ENCODE assay signal across 8 cellular contexts in the genomic region with DNA sequence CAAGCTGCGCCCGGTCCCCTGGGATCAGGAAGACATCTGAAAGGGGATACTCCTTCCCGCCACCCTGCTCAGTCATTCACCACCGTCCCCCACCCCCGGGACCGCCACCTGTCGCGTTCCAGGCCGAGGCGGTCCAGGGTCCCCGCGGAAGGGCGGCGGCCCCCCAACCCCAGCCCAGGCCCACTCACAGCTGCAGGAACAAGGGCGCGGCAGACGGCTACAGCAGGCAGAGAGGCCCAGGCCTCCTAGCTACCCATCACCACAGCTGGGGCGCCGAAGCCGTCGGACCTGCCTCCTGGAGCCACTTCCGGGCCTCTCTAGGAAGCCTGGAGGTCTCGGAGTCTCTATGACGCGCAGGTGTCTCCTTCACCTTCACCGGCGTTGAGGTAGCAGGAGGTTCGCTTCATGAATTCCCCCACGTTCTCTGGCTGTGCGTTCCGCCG. TPM values are rescaled to one million over a fixed set of nuclear protein-coding genes. Genes with fewer than 3 reads are reported as not detected.
DNase-seq lines count a peak whose midpoint lies in the region; ATAC-seq, FAIRE-seq and TF ChIP-seq lines count a peak whose summit lies in the region.

A gene with protein sequence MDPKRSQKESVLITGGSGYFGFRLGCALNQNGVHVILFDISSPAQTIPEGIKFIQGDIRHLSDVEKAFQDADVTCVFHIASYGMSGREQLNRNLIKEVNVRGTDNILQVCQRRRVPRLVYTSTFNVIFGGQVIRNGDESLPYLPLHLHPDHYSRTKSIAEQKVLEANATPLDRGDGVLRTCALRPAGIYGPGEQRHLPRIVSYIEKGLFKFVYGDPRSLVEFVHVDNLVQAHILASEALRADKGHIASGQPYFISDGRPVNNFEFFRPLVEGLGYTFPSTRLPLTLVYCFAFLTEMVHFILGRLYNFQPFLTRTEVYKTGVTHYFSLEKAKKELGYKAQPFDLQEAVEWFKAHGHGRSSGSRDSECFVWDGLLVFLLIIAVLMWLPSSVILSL (minus strand): TSS at position 272 of the 443 bp plus-strand sequence. CDS start 10,612 bp downstream, outside the sequence.

- no peak for TF ChIP-seq EP300 in K562 (IDR thresholded peaks at IDR 0.05; ENCODE audit: low read length)

- H3K27ac ChIP-seq in K562 (ENCODE audit: extremely low read depth, low read depth, low read length): no peak within 1 kb of the TSS
- H3K27ac ChIP-seq in thyroid gland: peak within 1 kb of the TSS in 1 of 3 donors; percentile 15

- H3K36me3 Mint-ChIP-seq in naive B cell: peaks cover 7 to 10% of the 10 kb centered on the region in 2 donors

- 0 out of 2 replicates have a peak, but pooled peaks cover 2% of the 10 kb centered on the region for H3K9me3 ChIP-seq in K562 (replicated peaks; ENCODE audit: control insufficient read depth, insufficient read depth, low read depth, low read length)
- no peaks in the 10 kb centered on the region for H3K9me3 ChIP-seq in thyroid gland

- H3K27ac Mint-ChIP-seq in naive B cell: peak within 1 kb of the TSS in 4 of 6 donors; percentile 67 to 85 (median 76)

- TF ChIP-seq POLR2A in K562 (conservative IDR thresholded peaks at IDR 0.05) (no peak), thyroid gland (IDR thresholded peaks at IDR 0.05) (no peak)

- H3K27me3 ChIP-seq in K562 (ENCODE audit: control insufficient read depth in 2 of 2, insufficient read depth in 2 of 2, low read length in 2 of 2) (0 out of 5 replicates have a peak, but pooled peaks cover 0 to 4% of the 10 kb centered on the region in 2 experiments), thyroid gland (no peaks in the 10 kb centered on the region)

- no peak for TF ChIP-seq RAD21 in K562 (CRISPR knock-in tag; conservative IDR thresholded peaks at IDR 0.05 in 1 of 2, IDR thresholded peaks at IDR 0.05 in 1 of 2)

- peak within 1 kb of the TSS; percentile 78 to 91 (median 88) for H3K4me3 Mint-ChIP-seq in naive B cell

- in situ Hi-C loops in K562 (cut with MboI): no loop called here

- no peaks in the 10 kb centered on the region for H3K79me2 ChIP-seq in K562 (ENCODE audit: control insufficient read depth, insufficient read depth, low read length)

- 1% methylated on average over 23 of the region's 32 CpGs for WGBS in K562 (ENCODE audit: insufficient coverage, low coverage, missing lambda C conversion rate)
- WGBS in thyroid gland, 2 donors: 8 to 9% methylated on average over 9 to 19 of the region's 32 CpGs

- H3K36me3 ChIP-seq in K562 (ENCODE audit: control insufficient read depth, insufficient read depth, low read length): no peaks in the 10 kb centered on the region
- no peaks in the 10 kb centered on the region for H3K36me3 ChIP-seq in thyroid gland

- intact Hi-C loops in K562 (cut with micrococcal nuclease): no loop called here
- intact Hi-C loops in thyroid gland (cut with DNase I): no loop called here

- H4K20me1 ChIP-seq in K562 (replicated peaks; ENCODE audit: control insufficient read depth, insufficient read depth, low read length): no peaks in the 10 kb centered on the region

- peaks cover 0 to 4% of the 10 kb centered on the region in 2 experiments; a peak in 1 of 5 replicates for H3K4me1 ChIP-seq in K562 (replicated peaks in 1 of 2; ENCODE audit: control insufficient read depth in 2 of 2, insufficient read depth in 2 of 2, low read length in 2 of 2)
- peaks cover 0 to 7% of the 10 kb centered on the region in 2 donors for H3K4me1 ChIP-seq in thyroid gland

- peak within 1 kb of the TSS; percentile 48 for H2AFZ ChIP-seq in K562 (ENCODE audit: low read depth, low read length)

- POLR2A ChIA-PET in K562 (lab: Yijun Ruan, JAX): interaction anchor here (0.9 kb wide), 1 partner anchor 14 kb away, joined by 4 read pairs; no protein-coding TSS in a partner anchor

- DNase-seq in GM19239 (ENCODE audit: insufficient read length, low spot score) (peak; percentile 54), T-helper 1 cell (peak; percentile 35 to 61 (median 42)), K562 (ENCODE audit: extremely low read depth in 1 of 4, low spot score in 3 of 4) (peak in 3 of 4 experiments; percentile 15 to 35 (median 17)), naive B cell (peak; percentile 54), thyroid gland (peak; percentile 65 to 77), hypothalamus (lab: John Stamatoyannopoulos, UW) (no peak), SIG-M5 (lab: John Stamatoyannopoulos, UW) (no peak)

- H3K4me1 Mint-ChIP-seq in naive B cell: peaks cover 16% of the 10 kb centered on the region in 3 donors

- H3K4me3 ChIP-seq in K562: peak within 1 kb of the TSS; percentile 26; the same call in 1 of the 2 replicates
- peak within 1 kb of the TSS; percentile 31 to 49 (median 45) for H3K4me3 ChIP-seq in thyroid gland (replicated peaks in 1 of 3)

- no TSS peak for BruUV-seq in K562 (replicated peaks; lab: Mats Ljungman, UMichigan)

- no peak within 1 kb of the TSS for H3K9ac ChIP-seq in K562 (ENCODE audit: insufficient read depth in 1 of 2, low read depth in 2 of 2, low read length in 2 of 2)

- CTCF ChIA-PET in K562 (lab: Yijun Ruan, JAX; ENCODE audit: low intra/inter-chr PET ratio): no interaction called here

- peak within 1 kb of the TSS; percentile 43 for H3K4me2 ChIP-seq in K562 (ENCODE audit: insufficient read depth, low read length)

- peaks cover 0 to 21% (median 16%) of the 10 kb centered on the region in 3 donors for H3K27me3 Mint-ChIP-seq in naive B cell

- H3K9me3 Mint-ChIP-seq in naive B cell: peaks cover 10 to 49% (median 33%) of the 10 kb centered on the region in 7 donors

- peak; percentile 76 for FAIRE-seq in GM19239 (lab: Jason Lieb, UNC)
- no peak for FAIRE-seq in K562 (lab: Jason Lieb, UNC)

- TF ChIP-seq CTCF in K562 (IDR thresholded peaks at IDR 0.05 in 2 of 3, conservative IDR thresholded peaks at IDR 0.05 in 1 of 3; ENCODE audit: insufficient read depth in 2 of 3, low read depth in 1 of 3, low read length in 3 of 3): no peak
- TF ChIP-seq CTCF in thyroid gland (IDR thresholded peaks at IDR 0.05): no peak

- H3K9me1 ChIP-seq in K562 (ENCODE audit: control insufficient read depth, insufficient read depth, low read length): no peaks in the 10 kb centered on the region

- ATAC-seq in HG03442 (IDR thresholded peaks at IDR 0.05; ENCODE audit: unreplicated experiment) (peak; percentile 92), K562 (peak; percentile 83), naive B cell (ENCODE audit: low read depth in 2 of 2) (peak; percentile 92 to 93)

TF ChIP-seq in K562, 482 proteins besides CTCF, POLR2A, EP300 and RAD21 (continues in another document):
- TF ChIP-seq MEF2D (tag; conservative IDR thresholded peaks at IDR 0.05; ENCODE audit: low read depth) (no peak), FUS (optimal IDR thresholded peaks at IDR 0.05; ENCODE audit: low read depth, low read length) (no peak)
- TF ChIP-seq, protein P1, sequence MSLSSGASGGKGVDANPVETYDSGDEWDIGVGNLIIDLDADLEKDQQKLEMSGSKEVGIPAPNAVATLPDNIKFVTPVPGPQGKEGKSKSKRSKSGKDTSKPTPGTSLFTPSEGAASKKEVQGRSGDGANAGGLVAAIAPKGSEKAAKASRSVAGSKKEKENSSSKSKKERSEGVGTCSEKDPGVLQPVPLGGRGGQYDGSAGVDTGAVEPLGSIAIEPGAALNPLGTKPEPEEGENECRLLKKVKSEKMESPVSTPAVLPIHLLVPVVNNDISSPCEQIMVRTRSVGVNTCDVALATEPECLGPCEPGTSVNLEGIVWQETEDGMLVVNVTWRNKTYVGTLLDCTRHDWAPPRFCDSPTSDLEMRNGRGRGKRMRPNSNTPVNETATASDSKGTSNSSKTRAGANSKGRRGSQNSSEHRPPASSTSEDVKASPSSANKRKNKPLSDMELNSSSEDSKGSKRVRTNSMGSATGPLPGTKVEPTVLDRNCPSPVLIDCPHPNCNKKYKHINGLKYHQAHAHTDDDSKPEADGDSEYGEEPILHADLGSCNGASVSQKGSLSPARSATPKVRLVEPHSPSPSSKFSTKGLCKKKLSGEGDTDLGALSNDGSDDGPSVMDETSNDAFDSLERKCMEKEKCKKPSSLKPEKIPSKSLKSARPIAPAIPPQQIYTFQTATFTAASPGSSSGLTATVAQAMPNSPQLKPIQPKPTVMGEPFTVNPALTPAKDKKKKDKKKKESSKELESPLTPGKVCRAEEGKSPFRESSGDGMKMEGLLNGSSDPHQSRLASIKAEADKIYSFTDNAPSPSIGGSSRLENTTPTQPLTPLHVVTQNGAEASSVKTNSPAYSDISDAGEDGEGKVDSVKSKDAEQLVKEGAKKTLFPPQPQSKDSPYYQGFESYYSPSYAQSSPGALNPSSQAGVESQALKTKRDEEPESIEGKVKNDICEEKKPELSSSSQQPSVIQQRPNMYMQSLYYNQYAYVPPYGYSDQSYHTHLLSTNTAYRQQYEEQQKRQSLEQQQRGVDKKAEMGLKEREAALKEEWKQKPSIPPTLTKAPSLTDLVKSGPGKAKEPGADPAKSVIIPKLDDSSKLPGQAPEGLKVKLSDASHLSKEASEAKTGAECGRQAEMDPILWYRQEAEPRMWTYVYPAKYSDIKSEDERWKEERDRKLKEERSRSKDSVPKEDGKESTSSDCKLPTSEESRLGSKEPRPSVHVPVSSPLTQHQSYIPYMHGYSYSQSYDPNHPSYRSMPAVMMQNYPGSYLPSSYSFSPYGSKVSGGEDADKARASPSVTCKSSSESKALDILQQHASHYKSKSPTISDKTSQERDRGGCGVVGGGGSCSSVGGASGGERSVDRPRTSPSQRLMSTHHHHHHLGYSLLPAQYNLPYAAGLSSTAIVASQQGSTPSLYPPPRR (CRISPR knock-in tag; IDR thresholded peaks at IDR 0.05; ENCODE audit: borderline replicate concordance): no peak

RNA-seq across cellular contexts. Expression of the gene that starts here (rescaled TPM):
- total RNA-seq in K562 (2011; cell fraction: chromatin; rRNA removed; ENCODE audit: low replicate concordance): 0.12 and 1.2 TPM in 2 replicates
- total RNA-seq in K562 (2011; cell fraction: nucleolus; rRNA removed): 0.17 and 0.39 TPM in 2 replicates
- total RNA-seq in K562 (2011; cell fraction: nucleoplasm; rRNA removed): 0.07 and 0.31 TPM in 2 replicates
- total RNA-seq in K562 (2014; rRNA removed): 0.29 and 0.64 TPM in 2 replicates
- 0.29 and 0.64 TPM in 2 replicates for total RNA-seq in K562 (2014; rRNA removed; fragmentation: Illumina TruSeq; extraction: Trizol)
- 0.22 and 0.49 TPM in 2 replicates for total RNA-seq in K562 (2015; rRNA removed; fragmentation: Illumina TruSeq; extraction: Trizol)
- 0.42 and 0.92 TPM in 2 replicates for total RNA-seq in K562 (2021)
- polyA plus RNA-seq in K562 (2011; rRNA removed): 0.22 and 0.25 TPM in 2 replicates
- 0.01 and 0.10 TPM in 2 replicates for polyA plus RNA-seq in K562 (2011; cell fraction: cytosol; rRNA removed)
- polyA plus RNA-seq in K562 (2011; cell fraction: nucleus; rRNA removed): 0.14 and 0.15 TPM in 2 replicates
- 0.40 and 2.6 TPM in 2 replicates for polyA plus RNA-seq in K562 (2012)
- 0.22 and 0.54 TPM in 2 replicates for polyA plus RNA-seq in K562 (2014; fragmentation: Illumina TruSeq; extraction: Trizol)
- polyA plus RNA-seq in K562 (2014; fragmentation: Nextera tagmentation; extraction: Ambion mirVana): 1 to 10 TPM in 1 of 2 experiments, under 1 TPM in 1; 0.77 to 1.3 TPM
- polyA plus RNA-seq in K562 (2014; rRNA removed): 0.13 and 0.46 TPM in 2 replicates
- polyA minus RNA-seq in K562 (2011; rRNA and poly(A)+ RNA removed): 0.60 and 0.67 TPM in 2 replicates
- not detected in 2 replicates for polyA minus RNA-seq in K562 (2011; cell fraction: cytosol; rRNA and poly(A)+ RNA removed)
- 0.11 and 0.27 TPM in 2 replicates for polyA minus RNA-seq in K562 (2011; cell fraction: nucleus; rRNA and poly(A)+ RNA removed)
- polyA plus RNA-seq in naive B cell (ENCODE audit: low read depth in 6 of 6): 1 to 10 TPM in 2 of 6 donors, under 1 TPM in 3, not detected in 1; 0.68 to 1.8 (median 1.00) TPM
- 1 to 10 TPM; 4.3 to 8.8 (median 8.0) TPM for total RNA-seq in thyroid gland

Comparison
In these comparisons a context has a peak if more than half of its experiments do, and no peak if none do; other contexts are left out.
1. DNase-seq: peak in GM19239 (single experiment), T-helper 1 cell (5 of 5), K562 (3 of 4), naive B cell (single experiment) and thyroid gland (2 of 2); none in hypothalamus (0 of 51) and SIG-M5 (single experiment).
2. Peak in every context shown above with its lines, with median percentiles within 50 percentile points of each other: ATAC-seq.